In the genomic region with DNA sequence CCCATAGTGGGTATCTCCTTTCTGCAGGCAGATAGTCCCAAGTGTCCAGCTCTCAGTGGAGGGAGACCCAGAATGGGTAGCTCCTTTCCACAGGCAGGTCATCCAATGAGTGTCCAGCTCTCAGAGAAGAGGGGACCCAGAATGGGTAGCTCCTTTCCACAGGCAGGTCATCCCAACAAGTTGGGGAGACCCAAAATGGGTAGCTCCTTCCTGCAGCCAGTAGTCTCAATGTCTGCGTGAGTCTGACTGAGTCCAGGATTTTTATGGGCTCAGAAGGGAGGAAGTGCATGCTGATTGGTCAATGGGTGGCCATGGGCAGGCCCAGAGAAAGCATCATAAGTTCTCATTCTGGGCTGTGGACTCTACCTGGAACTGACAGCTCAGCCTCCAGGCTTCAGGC, we compare ENCODE assay signal across 1 cellular context.
TF ChIP-seq lines count a peak whose summit lies in the region.

No MANE protein-coding gene starts in this region.

TF ChIP-seq in K562, 482 proteins besides CTCF, POLR2A, EP300 and RAD21 (continued from another document):
- TF ChIP-seq, protein P1, sequence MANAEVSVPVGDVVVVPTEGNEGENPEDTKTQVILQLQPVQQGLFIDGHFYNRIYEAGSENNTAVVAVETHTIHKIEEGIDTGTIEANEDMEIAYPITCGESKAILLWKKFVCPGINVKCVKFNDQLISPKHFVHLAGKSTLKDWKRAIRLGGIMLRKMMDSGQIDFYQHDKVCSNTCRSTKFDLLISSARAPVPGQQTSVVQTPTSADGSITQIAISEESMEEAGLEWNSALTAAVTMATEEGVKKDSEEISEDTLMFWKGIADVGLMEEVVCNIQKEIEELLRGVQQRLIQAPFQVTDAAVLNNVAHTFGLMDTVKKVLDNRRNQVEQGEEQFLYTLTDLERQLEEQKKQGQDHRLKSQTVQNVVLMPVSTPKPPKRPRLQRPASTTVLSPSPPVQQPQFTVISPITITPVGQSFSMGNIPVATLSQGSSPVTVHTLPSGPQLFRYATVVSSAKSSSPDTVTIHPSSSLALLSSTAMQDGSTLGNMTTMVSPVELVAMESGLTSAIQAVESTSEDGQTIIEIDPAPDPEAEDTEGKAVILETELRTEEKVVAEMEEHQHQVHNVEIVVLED (CRISPR knock-in tag; IDR thresholded peaks at IDR 0.05): no peak
- TF ChIP-seq, protein P2, sequence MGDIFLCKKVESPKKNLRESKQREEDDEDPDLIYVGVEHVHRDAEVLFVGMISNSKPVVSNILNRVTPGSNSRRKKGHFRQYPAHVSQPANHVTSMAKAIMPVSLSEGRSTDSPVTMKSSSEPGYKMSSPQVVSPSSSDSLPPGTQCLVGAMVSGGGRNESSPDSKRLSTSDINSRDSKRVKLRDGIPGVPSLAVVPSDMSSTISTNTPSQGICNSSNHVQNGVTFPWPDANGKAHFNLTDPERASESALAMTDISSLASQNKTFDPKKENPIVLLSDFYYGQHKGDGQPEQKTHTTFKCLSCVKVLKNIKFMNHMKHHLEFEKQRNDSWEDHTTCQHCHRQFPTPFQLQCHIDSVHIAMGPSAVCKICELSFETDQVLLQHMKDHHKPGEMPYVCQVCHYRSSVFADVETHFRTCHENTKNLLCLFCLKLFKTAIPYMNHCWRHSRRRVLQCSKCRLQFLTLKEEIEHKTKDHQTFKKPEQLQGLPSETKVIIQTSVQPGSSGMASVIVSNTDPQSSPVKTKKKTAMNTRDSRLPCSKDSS (IDR thresholded peaks at IDR 0.05; ENCODE audit: low read depth, partially characterized antibody): peak; percentile 75
- peak; percentile 56; the same call in 1 of the 2 replicates for TF ChIP-seq TRIM28 (IDR thresholded peaks at IDR 0.05)
